In genomic region chr10:79052311-79053080, GRCh38 we compare ENCODE assay signal across 8 cellular contexts. TPM values are rescaled to one million over a fixed set of nuclear protein-coding genes. Genes with fewer than 3 reads are reported as not detected.
A peak's percentile ranks its signal among the peaks of the same experiment; 100 is the strongest.
DNase-seq lines count a peak whose midpoint lies in the region; ATAC-seq and TF ChIP-seq lines count a peak whose summit lies in the region.

No MANE protein-coding gene starts in this region.

- ATAC-seq in foreskin keratinocyte = peak; percentile 59

- peak overlapping the region; percentile 51 for H3K27ac Mint-ChIP-seq in type B pancreatic cell

- TF ChIP-seq CTCF in foreskin keratinocyte (conservative IDR thresholded peaks at IDR 0.05) (peak; percentile 45), type B pancreatic cell (conservative IDR thresholded peaks at IDR 0.05) (peak; percentile 77)

- no peaks in the 10 kb centered on the region for H3K9me3 Mint-ChIP-seq in type B pancreatic cell

- H3K27ac ChIP-seq in foreskin keratinocyte = no peak overlapping the region

- no peaks in the 10 kb centered on the region for H3K36me3 Mint-ChIP-seq in type B pancreatic cell

- peaks cover 35% of the 10 kb centered on the region for H3K4me1 Mint-ChIP-seq in type B pancreatic cell (ENCODE audit: unreplicated experiment)

- peak; percentile 25 to 66 (median 42) for DNase-seq in stimulated activated naive CD4-positive, alpha-beta T cell (lab: John Stamatoyannopoulos, UW)
- no peak for DNase-seq in stimulated activated naive CD4-positive, alpha-beta T cell treated with Interleukin-2 at 50 U/mL for 16 hours (lab: John Stamatoyannopoulos, UW)
- DNase-seq in NCI-H69 (lab: John Stamatoyannopoulos, UW) (peak; percentile 70), foreskin keratinocyte (no peak), type B pancreatic cell (ENCODE audit: extremely low spot score, unreplicated experiment) (no peak), NOMO-1 (lab: John Stamatoyannopoulos, UW; ENCODE audit: unreplicated experiment in 2 of 2) (no peak), amniotic stem cell (lab: John Stamatoyannopoulos, UW) (no peak), SKM-1 (lab: John Stamatoyannopoulos, UW; ENCODE audit: unreplicated experiment) (no peak)

- H3K4me3 Mint-ChIP-seq in type B pancreatic cell = no peak overlapping the region

- H3K27me3 Mint-ChIP-seq in type B pancreatic cell = no peaks in the 10 kb centered on the region

- no peaks in the 10 kb centered on the region for H3K4me1 ChIP-seq in foreskin keratinocyte

- no peaks in the 10 kb centered on the region for H3K27me3 ChIP-seq in foreskin keratinocyte

RNA-seq across cellular contexts. Expression of gene ZMIZ1, which starts 16.3 kb away (rescaled TPM):
- total RNA-seq in foreskin keratinocyte = 9.5 and 16.6 TPM in 2 replicates
- polyA plus RNA-seq in foreskin keratinocyte = 4.2 and 5.9 TPM in 2 replicates
- 62.2 and 102 TPM in 2 replicates for total RNA-seq in type B pancreatic cell (ENCODE audit: low replicate concordance)

Comparison
In these comparisons a context has a peak if more than half of its experiments do, and no peak if none do; other contexts are left out.
1. DNase-seq: peak in stimulated activated naive CD4-positive, alpha-beta T cell (6 of 6) and NCI-H69 (single experiment); none in stimulated activated naive CD4-positive, alpha-beta T cell treated with Interleukin-2 at 50 U/mL for 16 hours (single experiment), foreskin keratinocyte (0 of 2), type B pancreatic cell (single experiment), NOMO-1 (0 of 2), amniotic stem cell (single experiment) and SKM-1 (single experiment).